Comparison of ENCODE assay signal across 13 cellular contexts in the genomic region with DNA sequence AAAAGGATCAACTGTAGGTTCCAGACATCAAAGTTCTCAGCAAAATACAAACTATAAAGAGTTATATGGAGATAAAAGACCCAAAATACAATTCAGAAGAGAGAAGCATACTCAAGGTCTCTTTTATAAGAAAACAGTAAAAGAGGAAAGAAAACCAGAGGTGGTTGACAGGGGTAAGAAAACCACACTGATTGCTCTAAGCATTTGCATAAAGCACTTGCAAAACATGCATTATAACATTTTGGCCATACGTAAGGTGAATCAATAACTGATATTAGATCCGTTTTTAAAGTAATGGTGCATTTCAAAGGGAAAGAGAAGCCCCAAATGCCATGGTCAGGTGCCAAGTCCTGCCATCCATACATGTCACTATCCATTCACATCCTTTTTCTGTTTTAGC. TPM values are rescaled to one million over a fixed set of nuclear protein-coding genes. Genes with fewer than 3 reads are reported as not detected.
A peak's percentile ranks its signal among the peaks of the same experiment; 100 is the strongest.
DNase-seq lines count a peak whose midpoint lies in the region; ATAC-seq lines count a peak whose summit lies in the region.
"Had no signal": no experiment of that assay in that cellular context is flagged by ENCODE, and none has a peak within 500 bp of the region (broad histone marks: within the 10 kb centered on the region; RNA-seq: fewer than 3 reads in every experiment).

No MANE protein-coding gene starts in this region.

- H3K36me3 ChIP-seq in KOPT-K1 (ENCODE audit: insufficient read depth, low read length): peaks cover 36% of the 10 kb centered on the region

- H3K27ac ChIP-seq in KOPT-K1 (ENCODE audit: low read depth, low read length, poor library complexity, severe bottlenecking): peak overlapping the region; percentile 28

- peaks cover 7% of the 10 kb centered on the region for H3K9me3 Mint-ChIP-seq in activated CD4-positive, alpha-beta memory T cell treated with anti-CD3 and anti-CD28 coated beads, Interleukin-2, amount 10 ng/mL, durations not matched to agents 7 days and 5 days
- peaks cover 11% of the 10 kb centered on the region for H3K9me3 Mint-ChIP-seq in activated CD4-positive, alpha-beta memory T cell treated with anti-CD3 and anti-CD28 coated beads for 36 hours
- peaks cover 0 to 20% (median 10%) of the 10 kb centered on the region in 9 donors for H3K9me3 Mint-ChIP-seq in naive thymus-derived CD8-positive, alpha-beta T cell

- peaks cover 22% of the 10 kb centered on the region for H3K9me3 ChIP-seq in KOPT-K1 (ENCODE audit: insufficient read depth, low read length, poor library complexity, severe bottlenecking)

- POLR2A ChIA-PET in activated CD4-positive, alpha-beta memory T cell treated with anti-CD3 and anti-CD28 coated beads, Interleukin-2, amount 10 ng/mL, durations not matched to agents 7 days and 5 days (lab: Charles Lee): interaction anchor here (7.8 kb wide), 1 partner anchor 38 kb away, joined by 264 read pairs; no protein-coding TSS in a partner anchor
- POLR2A ChIA-PET in activated CD4-positive, alpha-beta memory T cell treated with anti-CD3 and anti-CD28 coated beads for 36 hours (lab: Charles Lee): interaction anchor here (1.2 to 1.6 kb wide), 3 partner anchors 8 to 44 kb away, joined by 3 to 7 read pairs (median 3); no protein-coding TSS in a partner anchor
- POLR2A ChIA-PET in naive thymus-derived CD8-positive, alpha-beta T cell (lab: Charles Lee): no interaction called here

- ATAC-seq in GM21723 (IDR thresholded peaks at IDR 0.05; ENCODE audit: unreplicated experiment) (peak; percentile 43), GM19467 (IDR thresholded peaks at IDR 0.05; ENCODE audit: unreplicated experiment) (no peak)
- ATAC-seq in naive thymus-derived CD8-positive, alpha-beta T cell: no peak
- ATAC-seq: Right ventricle myocardium inferior had no signal

- DNase-seq in activated CD4-positive, alpha-beta memory T cell treated with anti-CD3 and anti-CD28 coated beads, Interleukin-2, amount 10 ng/mL, durations not matched to agents 7 days and 5 days: no peak
- DNase-seq in activated CD4-positive, alpha-beta memory T cell treated with anti-CD3 and anti-CD28 coated beads for 36 hours: no peak
- no peak for DNase-seq in naive thymus-derived CD8-positive, alpha-beta T cell
- DNase-seq in COLO668 (lab: John Stamatoyannopoulos, UW; ENCODE audit: unreplicated experiment): no peak
- DNase-seq in activated naive CD4-positive, alpha-beta T cell treated with anti-CD3 and anti-CD28 coated beads, Interleukin-2, amount 50 U/mL, for 16 hours: no peak
- DNase-seq: ACHN; activated CD4-positive, alpha-beta T cell treated with anti-CD3 and anti-CD28 coated beads, Interleukin-2, amount 50 U/mL, for 48 hours; nephron progenitor cell; stimulated activated CD4-positive, alpha-beta T cell treated with anti-CD3 and anti-CD28 coated beads, Interleukin-12 subunit alpha, Interleukin-12 subunit beta, amount 100 ng/mL, for 4 hours had no signal

- H3K4me3 Mint-ChIP-seq in activated CD4-positive, alpha-beta memory T cell treated with anti-CD3 and anti-CD28 coated beads, Interleukin-2, amount 10 ng/mL, durations not matched to agents 7 days and 5 days: no peak overlapping the region
- no peak overlapping the region for H3K4me3 Mint-ChIP-seq in activated CD4-positive, alpha-beta memory T cell treated with anti-CD3 and anti-CD28 coated beads for 36 hours
- H3K4me3 Mint-ChIP-seq in naive thymus-derived CD8-positive, alpha-beta T cell: peak overlapping the region in 9 of 10 donors; percentile 5 to 78 (median 48)
- H3K4me3 Mint-ChIP-seq: nephron progenitor cell had no signal

- peaks cover 80% of the 10 kb centered on the region for H3K4me1 Mint-ChIP-seq in activated CD4-positive, alpha-beta memory T cell treated with anti-CD3 and anti-CD28 coated beads, Interleukin-2, amount 10 ng/mL, durations not matched to agents 7 days and 5 days
- peaks cover 73% of the 10 kb centered on the region for H3K4me1 Mint-ChIP-seq in activated CD4-positive, alpha-beta memory T cell treated with anti-CD3 and anti-CD28 coated beads for 36 hours (ENCODE audit: low read depth)
- H3K4me1 Mint-ChIP-seq in naive thymus-derived CD8-positive, alpha-beta T cell: peaks cover 33 to 82% (median 77%) of the 10 kb centered on the region in 4 donors

- intact Hi-C loops in activated CD4-positive, alpha-beta memory T cell treated with anti-CD3 and anti-CD28 coated beads for 36 hours (cut with micrococcal nuclease): no loop called here

- H3K27ac Mint-ChIP-seq in activated CD4-positive, alpha-beta memory T cell treated with anti-CD3 and anti-CD28 coated beads, Interleukin-2, amount 10 ng/mL, durations not matched to agents 7 days and 5 days: peak overlapping the region; percentile 56
- no peak overlapping the region for H3K27ac Mint-ChIP-seq in activated CD4-positive, alpha-beta memory T cell treated with anti-CD3 and anti-CD28 coated beads for 36 hours
- peak overlapping the region in 8 of 10 donors; percentile 39 to 79 (median 72) for H3K27ac Mint-ChIP-seq in naive thymus-derived CD8-positive, alpha-beta T cell
- H3K27ac Mint-ChIP-seq: nephron progenitor cell had no signal

- H3K27me3 Mint-ChIP-seq in activated CD4-positive, alpha-beta memory T cell treated with anti-CD3 and anti-CD28 coated beads, Interleukin-2, amount 10 ng/mL, durations not matched to agents 7 days and 5 days: no peaks in the 10 kb centered on the region
- H3K27me3 Mint-ChIP-seq in activated CD4-positive, alpha-beta memory T cell treated with anti-CD3 and anti-CD28 coated beads for 36 hours: no peaks in the 10 kb centered on the region
- H3K27me3 Mint-ChIP-seq in naive thymus-derived CD8-positive, alpha-beta T cell: no peaks in the 10 kb centered on the region

- H3K36me3 Mint-ChIP-seq in activated CD4-positive, alpha-beta memory T cell treated with anti-CD3 and anti-CD28 coated beads, Interleukin-2, amount 10 ng/mL, durations not matched to agents 7 days and 5 days (ENCODE audit: low read depth): peaks cover 60% of the 10 kb centered on the region
- peaks cover 42% of the 10 kb centered on the region for H3K36me3 Mint-ChIP-seq in activated CD4-positive, alpha-beta memory T cell treated with anti-CD3 and anti-CD28 coated beads for 36 hours
- peaks cover 12 to 24% (median 15%) of the 10 kb centered on the region in 3 donors for H3K36me3 Mint-ChIP-seq in naive thymus-derived CD8-positive, alpha-beta T cell

- CTCF ChIA-PET in activated CD4-positive, alpha-beta memory T cell treated with anti-CD3 and anti-CD28 coated beads, Interleukin-2, amount 10 ng/mL, durations not matched to agents 7 days and 5 days (lab: Charles Lee): interaction anchor here (6.6 kb wide), 1 partner anchor 38 kb away, joined by 71 read pairs; no protein-coding TSS in a partner anchor
- CTCF ChIA-PET in activated CD4-positive, alpha-beta memory T cell treated with anti-CD3 and anti-CD28 coated beads for 36 hours (lab: Charles Lee): no interaction called here

RNA-seq across cellular contexts. Expression of gene DDHD1, which starts 5.9 kb away (rescaled TPM):
- total RNA-seq in activated CD4-positive, alpha-beta memory T cell treated with anti-CD3 and anti-CD28 coated beads, Interleukin-2, amount 10 ng/mL, durations not matched to agents 7 days and 5 days: 10 to 100 TPM; 53.6 to 58.5 TPM
- 10 to 100 TPM; 40.6 to 42.7 TPM for total RNA-seq in activated CD4-positive, alpha-beta memory T cell treated with anti-CD3 and anti-CD28 coated beads for 36 hours
- total RNA-seq in naive thymus-derived CD8-positive, alpha-beta T cell: 10 to 100 TPM; 50.9 to 53.1 TPM
- polyA plus RNA-seq in naive thymus-derived CD8-positive, alpha-beta T cell: 1 to 10 TPM; 4.3 to 6.4 (median 5.7) TPM

Comparison
In these comparisons a context has a peak if more than half of its experiments do, and no peak if none do; other contexts are left out.
1. H3K4me3 Mint-ChIP-seq: peak in naive thymus-derived CD8-positive, alpha-beta T cell (9 of 10); none in activated CD4-positive, alpha-beta memory T cell treated with anti-CD3 and anti-CD28 coated beads, Interleukin-2, amount 10 ng/mL, durations not matched to agents 7 days and 5 days (single experiment) and activated CD4-positive, alpha-beta memory T cell treated with anti-CD3 and anti-CD28 coated beads for 36 hours (single experiment).